In the genomic region with DNA sequence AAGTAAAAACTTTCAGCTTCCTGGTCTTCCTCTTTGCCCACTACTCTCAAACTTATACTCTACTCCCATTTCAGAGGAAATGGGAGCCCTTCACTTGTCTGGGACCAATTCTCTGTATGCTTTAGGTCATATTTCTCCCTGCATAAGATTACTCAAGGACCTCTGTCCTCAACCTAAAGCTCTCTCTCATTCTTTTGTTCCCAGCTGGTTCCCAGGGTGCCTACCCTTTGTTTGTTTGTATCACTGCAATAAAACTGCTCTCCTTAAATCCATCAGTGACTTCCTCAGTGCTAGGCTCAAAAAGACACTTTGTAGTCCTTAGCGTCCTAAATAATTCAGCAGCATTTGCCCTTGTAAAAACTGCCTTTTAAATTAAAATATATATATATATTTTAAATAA, we compare ENCODE assay signal across 11 cellular contexts. TPM values are rescaled to one million over a fixed set of nuclear protein-coding genes. Genes with fewer than 3 reads are reported as not detected.
DNase-seq lines count a peak whose midpoint lies in the region; ATAC-seq lines count a peak whose summit lies in the region.
"Had no signal": no experiment of that assay in that cellular context is flagged by ENCODE, and none has a peak within 500 bp of the region (broad histone marks: within the 10 kb centered on the region; RNA-seq: fewer than 3 reads in every experiment).

No MANE protein-coding gene starts in this region.

- H3K4me1 ChIP-seq in CD4-positive, CD25-positive, alpha-beta regulatory T cell (ENCODE audit: control insufficient read depth, insufficient read depth, low read length, poor library complexity, severe bottlenecking): peaks cover 69% of the 10 kb centered on the region

- intact Hi-C loops in activated CD4-positive, alpha-beta memory T cell treated with anti-CD3 and anti-CD28 coated beads for 36 hours (cut with micrococcal nuclease): no loop called here

- H3K27me3 Mint-ChIP-seq in CD4-positive, CD25-positive, alpha-beta regulatory T cell: no peaks in the 10 kb centered on the region
- H3K27me3 Mint-ChIP-seq in activated CD4-positive, alpha-beta memory T cell treated with anti-CD3 and anti-CD28 coated beads for 36 hours: no peaks in the 10 kb centered on the region
- no peaks in the 10 kb centered on the region for H3K27me3 Mint-ChIP-seq in memory B cell

- H3K4me3 Mint-ChIP-seq in CD4-positive, CD25-positive, alpha-beta regulatory T cell: peak overlapping the region; percentile 96 to 99 (median 97)
- peak overlapping the region; percentile 58 for H3K4me3 Mint-ChIP-seq in activated CD4-positive, alpha-beta memory T cell treated with anti-CD3 and anti-CD28 coated beads for 36 hours
- peak overlapping the region; percentile 36 for H3K4me3 Mint-ChIP-seq in memory B cell

- H3K27ac Mint-ChIP-seq in CD4-positive, CD25-positive, alpha-beta regulatory T cell: peak overlapping the region in 2 of 3 donors; percentile 52 to 56
- H3K27ac Mint-ChIP-seq in activated CD4-positive, alpha-beta memory T cell treated with anti-CD3 and anti-CD28 coated beads for 36 hours: peak overlapping the region; percentile 40
- H3K27ac Mint-ChIP-seq in memory B cell: peak overlapping the region; percentile 25

- DNase-seq in CD4-positive, CD25-positive, alpha-beta regulatory T cell: no peak
- DNase-seq in H7 (peak; percentile 38), memory B cell (ENCODE audit: low spot score in 2 of 2) (no peak), hypothalamus (lab: John Stamatoyannopoulos, UW) (no peak)
- DNase-seq in activated CD4-positive, alpha-beta memory T cell treated with anti-CD3 and anti-CD28 coated beads for 36 hours: no peak
- DNase-seq: activated naive CD4-positive, alpha-beta T cell treated with Interleukin-2 at 50 U/mL for 16 hours; NCI-H1105 treated with DMSO at 0.1 percent for 48 hours had no signal

- H3K9me3 Mint-ChIP-seq in CD4-positive, CD25-positive, alpha-beta regulatory T cell: no peaks in the 10 kb centered on the region
- no peaks in the 10 kb centered on the region for H3K9me3 Mint-ChIP-seq in activated CD4-positive, alpha-beta memory T cell treated with anti-CD3 and anti-CD28 coated beads for 36 hours
- H3K9me3 Mint-ChIP-seq in memory B cell: no peaks in the 10 kb centered on the region

- no peaks in the 10 kb centered on the region for H3K9me3 ChIP-seq in CD4-positive, CD25-positive, alpha-beta regulatory T cell (ENCODE audit: control insufficient read depth in 2 of 2, low read length in 2 of 2)

- ATAC-seq in CD4-positive, CD25-positive, alpha-beta regulatory T cell (ENCODE audit: low read depth in 2 of 2): no peak
- ATAC-seq in memory B cell (ENCODE audit: low read depth) (no peak), HG03175 (IDR thresholded peaks at IDR 0.05; ENCODE audit: unreplicated experiment) (no peak), GM18873 (IDR thresholded peaks at IDR 0.05; ENCODE audit: low FRiP score, unreplicated experiment) (no peak), HG03378 (IDR thresholded peaks at IDR 0.05; ENCODE audit: unreplicated experiment) (no peak)
- ATAC-seq: esophagus mucosa had no signal

- H3K4me3 ChIP-seq in CD4-positive, CD25-positive, alpha-beta regulatory T cell (ENCODE audit: low read depth, low read length): peak overlapping the region; percentile 90
- no peak overlapping the region for H3K4me3 ChIP-seq in H7 (ENCODE audit: insufficient read depth, low read depth, low read length)

- H3K27ac ChIP-seq in CD4-positive, CD25-positive, alpha-beta regulatory T cell (ENCODE audit: insufficient read depth, low read length, poor library complexity, severe bottlenecking): no peak overlapping the region

- H3K4me1 Mint-ChIP-seq in CD4-positive, CD25-positive, alpha-beta regulatory T cell: peaks cover 32 to 87% (median 60%) of the 10 kb centered on the region in 4 donors
- H3K4me1 Mint-ChIP-seq in activated CD4-positive, alpha-beta memory T cell treated with anti-CD3 and anti-CD28 coated beads for 36 hours (ENCODE audit: low read depth): peaks cover 61% of the 10 kb centered on the region
- H3K4me1 Mint-ChIP-seq in memory B cell: peaks cover 42% of the 10 kb centered on the region

- no peaks in the 10 kb centered on the region for H3K27me3 ChIP-seq in CD4-positive, CD25-positive, alpha-beta regulatory T cell (ENCODE audit: control insufficient read depth, insufficient read depth, low read length)
- H3K27me3 ChIP-seq in H7 (ENCODE audit: control insufficient read depth, insufficient read depth, low read length): no peaks in the 10 kb centered on the region

- CTCF ChIA-PET in activated CD4-positive, alpha-beta memory T cell treated with anti-CD3 and anti-CD28 coated beads for 36 hours (lab: Charles Lee): interaction anchor here (1.0 to 2.7 kb wide), 4 partner anchors 25 to 569 kb away, joined by 3 to 10 read pairs (median 4); a partner anchor contains a TSS

- H3K36me3 ChIP-seq in CD4-positive, CD25-positive, alpha-beta regulatory T cell (ENCODE audit: control insufficient read depth, insufficient read depth, low read length): peaks cover 43% of the 10 kb centered on the region
- peaks cover 25% of the 10 kb centered on the region for H3K36me3 ChIP-seq in H7 (replicated peaks; ENCODE audit: control insufficient read depth, insufficient read depth, low read length)

- H3K36me3 Mint-ChIP-seq in CD4-positive, CD25-positive, alpha-beta regulatory T cell: peaks cover 32% of the 10 kb centered on the region
- H3K36me3 Mint-ChIP-seq in activated CD4-positive, alpha-beta memory T cell treated with anti-CD3 and anti-CD28 coated beads for 36 hours: peaks cover 42% of the 10 kb centered on the region
- peaks cover 25% of the 10 kb centered on the region for H3K36me3 Mint-ChIP-seq in memory B cell

- POLR2A ChIA-PET in activated CD4-positive, alpha-beta memory T cell treated with anti-CD3 and anti-CD28 coated beads for 36 hours (lab: Charles Lee): no interaction called here

RNA-seq across cellular contexts. Expression of a gene that starts 2.9 kb away (rescaled TPM):
- 46.6 TPM for total RNA-seq in CD4-positive, CD25-positive, alpha-beta regulatory T cell
- polyA plus RNA-seq in CD4-positive, CD25-positive, alpha-beta regulatory T cell: 10 to 100 TPM; 39.0 to 54.1 (median 47.2) TPM
- total RNA-seq in H7 (2014; rRNA removed; shearing (Covaris generic)): 66.6 and 72.9 TPM in 2 replicates
- total RNA-seq in activated CD4-positive, alpha-beta memory T cell treated with anti-CD3 and anti-CD28 coated beads for 36 hours: 10 to 100 TPM; 25.3 to 28.6 TPM

RNA-seq across cellular contexts. Expression of a gene that starts 19.1 kb away (rescaled TPM):
- 0.25 TPM for total RNA-seq in CD4-positive, CD25-positive, alpha-beta regulatory T cell
- polyA plus RNA-seq in CD4-positive, CD25-positive, alpha-beta regulatory T cell: under 1 TPM in 3 of 4 donors, not detected in 1; 0.13 to 0.64 (median 0.18) TPM
- total RNA-seq in H7 (2014; rRNA removed; shearing (Covaris generic)): 0.07 and 0.14 TPM in 2 replicates
- total RNA-seq in activated CD4-positive, alpha-beta memory T cell treated with anti-CD3 and anti-CD28 coated beads for 36 hours: under 1 TPM; 0.55 to 0.73 TPM
- total RNA-seq: esophagus mucosa had no signal

RNA-seq across cellular contexts. Expression of a gene that starts 34.4 kb away (rescaled TPM):
- 3.3 TPM for total RNA-seq in CD4-positive, CD25-positive, alpha-beta regulatory T cell
- polyA plus RNA-seq in CD4-positive, CD25-positive, alpha-beta regulatory T cell: 1 to 10 TPM in 2 of 4 donors, under 1 TPM in 2; 0.84 to 1.6 (median 1.1) TPM
- 5.2 and 5.8 TPM in 2 replicates for total RNA-seq in H7 (2014; rRNA removed; shearing (Covaris generic))
- 1 to 10 TPM; 8.0 to 9.2 TPM for total RNA-seq in activated CD4-positive, alpha-beta memory T cell treated with anti-CD3 and anti-CD28 coated beads for 36 hours

RNA-seq across cellular contexts. Expression of a gene that starts 34.7 kb away (rescaled TPM):
- 148 TPM for total RNA-seq in CD4-positive, CD25-positive, alpha-beta regulatory T cell
- 100 to 1,000 TPM; 185 to 263 (median 222) TPM for polyA plus RNA-seq in CD4-positive, CD25-positive, alpha-beta regulatory T cell
- 16.3 and 21.2 TPM in 2 replicates for total RNA-seq in H7 (2014; rRNA removed; shearing (Covaris generic))
- 100 to 1,000 TPM; 162 to 170 TPM for total RNA-seq in activated CD4-positive, alpha-beta memory T cell treated with anti-CD3 and anti-CD28 coated beads for 36 hours

Comparison
In these comparisons a context has a peak if more than half of its experiments do, and no peak if none do; other contexts are left out.
1. H3K4me3 Mint-ChIP-seq: peak in every context shown above with its lines; median percentile 97 in CD4-positive, CD25-positive, alpha-beta regulatory T cell; 58 in activated CD4-positive, alpha-beta memory T cell treated with anti-CD3 and anti-CD28 coated beads for 36 hours; 36 in memory B cell.